In the genomic region with DNA sequence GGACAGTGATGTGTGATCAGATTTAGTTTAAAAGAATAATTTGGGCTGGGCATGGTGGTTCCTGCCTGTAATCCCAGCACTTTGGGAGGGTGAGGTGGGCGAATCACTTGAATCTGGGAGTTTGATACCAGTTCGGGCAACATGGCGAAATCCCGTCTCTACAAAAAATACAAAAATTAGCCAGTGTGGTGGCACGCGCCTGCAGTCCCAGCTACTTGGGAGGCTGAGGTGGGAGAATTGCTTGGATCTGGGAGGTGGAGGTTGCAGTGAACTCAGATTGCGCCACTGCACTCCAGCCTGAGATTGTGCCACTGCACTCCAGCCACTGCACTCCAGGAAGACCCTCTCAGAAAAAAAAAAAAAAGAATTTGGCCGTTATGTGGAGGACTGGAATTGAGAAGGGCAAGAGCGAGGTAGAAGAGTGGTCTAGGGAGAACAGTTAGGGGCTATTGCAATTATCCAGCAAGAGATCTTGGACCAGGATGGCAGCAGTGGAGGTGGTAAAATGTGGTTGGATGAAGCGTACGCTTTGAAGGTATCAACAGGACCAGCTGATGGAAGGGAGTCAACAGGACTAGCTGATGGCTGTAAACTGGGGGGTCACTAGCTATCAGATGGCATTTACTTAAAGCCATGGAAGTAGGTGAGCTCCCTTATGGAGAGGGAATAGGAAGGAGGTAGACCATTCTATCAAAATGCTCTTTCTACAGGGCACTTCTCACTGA, we compare ENCODE assay signal across 1 cellular context.
TF ChIP-seq lines count a peak whose summit lies in the region.

No MANE protein-coding gene starts in this region.

TF ChIP-seq in HCT116, 20 proteins besides CTCF, POLR2A, EP300 and RAD21 (continued from another document):
- TF ChIP-seq EZH2phosphoT487 (IDR thresholded peaks at IDR 0.05; ENCODE audit: borderline replicate concordance) (no peak), TCF7L2 (IDR thresholded peaks at IDR 0.05; ENCODE audit: borderline replicate concordance, extremely low read depth, insufficient read depth, insufficient read length) (no peak), POLR2AphosphoS5 (IDR thresholded peaks at IDR 0.05; ENCODE audit: low read depth, low read length) (no peak), ZNF274 (IDR thresholded peaks at IDR 0.05; ENCODE audit: low read depth, low read length) (no peak)
- TF ChIP-seq, protein P1, sequence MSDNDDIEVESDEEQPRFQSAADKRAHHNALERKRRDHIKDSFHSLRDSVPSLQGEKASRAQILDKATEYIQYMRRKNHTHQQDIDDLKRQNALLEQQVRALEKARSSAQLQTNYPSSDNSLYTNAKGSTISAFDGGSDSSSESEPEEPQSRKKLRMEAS (IDR thresholded peaks at IDR 0.05), result no peak
- TF ChIP-seq, protein P2, sequence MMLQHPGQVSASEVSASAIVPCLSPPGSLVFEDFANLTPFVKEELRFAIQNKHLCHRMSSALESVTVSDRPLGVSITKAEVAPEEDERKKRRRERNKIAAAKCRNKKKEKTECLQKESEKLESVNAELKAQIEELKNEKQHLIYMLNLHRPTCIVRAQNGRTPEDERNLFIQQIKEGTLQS (IDR thresholded peaks at IDR 0.05), result no peak
